ENCODE assay signal across 14 cellular contexts in genomic region chr6:1285589-1286340, GRCh38. TPM values are rescaled to one million over a fixed set of nuclear protein-coding genes. Genes with fewer than 3 reads are reported as not detected.
DNase-seq lines count a peak whose midpoint lies in the region; ATAC-seq and TF ChIP-seq lines count a peak whose summit lies in the region.
"Had no signal": no experiment of that assay in that cellular context is flagged by ENCODE, and none has a peak within 500 bp of the region (broad histone marks: within the 10 kb centered on the region; RNA-seq: fewer than 3 reads in every experiment).

No MANE protein-coding gene starts in this region.

- H3K79me2 ChIP-seq in mammary epithelial cell (ENCODE audit: insufficient read depth, low read length): no peaks in the 10 kb centered on the region

- CTCF ChIA-PET in mammary epithelial cell (lab: Charles Lee; ENCODE audit: low non-redundant PET): no interaction called here

- TF ChIP-seq RAD21 in liver (IDR thresholded peaks at IDR 0.05): peak; percentile 33 to 38

- dilution Hi-C loops in mammary epithelial cell (cut with HindIII; ENCODE audit: low sequenced_read_pairs): no loop called here

- H4K20me1 ChIP-seq in BLaER1 treated with 17β-estradiol and CSF1 and Interleukin-3, amounts not matched to agents 10 nM and 100 nM: no peaks in the 10 kb centered on the region
- no peaks in the 10 kb centered on the region for H4K20me1 ChIP-seq in mammary epithelial cell (ENCODE audit: insufficient read depth, low read length)

- intact Hi-C loops in mammary epithelial cell (cut with micrococcal nuclease): loop anchor here (2.0 to 5.0 kb wide), 3 partner anchors 42 to 993 kb away; partner anchors contain the start of gene DUSP22
- intact Hi-C loops in activated CD4-positive, alpha-beta T cell treated with anti-CD3 and anti-CD28 coated beads, Interleukin-2, amount 10 ng/mL, durations not matched to agents 24 days and 14 days (cut with micrococcal nuclease): no loop called here

- peaks cover 34 to 40% of the 10 kb centered on the region in 2 donors for H3K27me3 Mint-ChIP-seq in natural killer cell treated with Interleukin-12 subunit alpha and Interleukin-12 subunit beta and Interleukin-15 and Interleukin-18, amount 100 ng/mL, for 72 hours
- H3K27me3 Mint-ChIP-seq in activated CD4-positive, alpha-beta T cell treated with anti-CD3 and anti-CD28 coated beads, Interleukin-2, amount 10 ng/mL, durations not matched to agents 24 days and 14 days: peaks cover 17% of the 10 kb centered on the region

- H3K9me3 ChIP-seq in BLaER1 treated with 17β-estradiol and CSF1 and Interleukin-3, amounts not matched to agents 10 nM and 100 nM (replicated peaks in 1 of 11): peaks cover 0 to 8% (median 0%) of the 10 kb centered on the region in 11 experiments; a peak in 1 of 22 replicates
- no peaks in the 10 kb centered on the region for H3K9me3 ChIP-seq in mammary epithelial cell (replicated peaks; ENCODE audit: insufficient read depth, low read length)
- no peaks in the 10 kb centered on the region for H3K9me3 ChIP-seq in liver (ENCODE audit: control insufficient read depth in 4 of 4, low read length in 3 of 4)
- H3K9me3 ChIP-seq: lower lobe of right lung, tibial nerve had no signal

- no peak overlapping the region for H3K4me3 ChIP-seq in BLaER1 treated with 17β-estradiol and CSF1 and Interleukin-3, amounts not matched to agents 10 nM and 100 nM
- no peak overlapping the region for H3K4me3 ChIP-seq in mammary epithelial cell (replicated peaks in 1 of 3; ENCODE audit: insufficient read depth in 1 of 3, low read depth in 2 of 3, low read length in 3 of 3)
- no peak overlapping the region for H3K4me3 ChIP-seq in liver (ENCODE audit: low read depth in 1 of 3, low read length in 3 of 3)
- H3K4me3 ChIP-seq: cardiac muscle cell, lower lobe of right lung, tibial nerve had no signal

- DNase-seq in Kasumi-1 (lab: John Stamatoyannopoulos, UW) (peak; percentile 34 to 45), mammary epithelial cell (peak; percentile 38), D341Med (ENCODE audit: low spot score) (no peak)
- no peak for DNase-seq in natural killer cell treated with Interleukin-12 subunit alpha and Interleukin-12 subunit beta and Interleukin-15 and Interleukin-18, amount 100 ng/mL, for 72 hours (ENCODE audit: low spot score)
- no peak for DNase-seq in activated CD4-positive, alpha-beta T cell treated with anti-CD3 and anti-CD28 coated beads, Interleukin-2, amount 10 ng/mL, durations not matched to agents 24 days and 14 days
- DNase-seq: DMS 273 treated with DMSO at 0.1 percent for 48 hours, lower lobe of right lung, NCI-H2081 treated with DMSO at 0.1 percent for 48 hours had no signal

- H3K4me1 Mint-ChIP-seq in natural killer cell treated with Interleukin-12 subunit alpha and Interleukin-12 subunit beta and Interleukin-15 and Interleukin-18, amount 100 ng/mL, for 72 hours (ENCODE audit: low read depth in 2 of 2): peaks cover 0 to 4% of the 10 kb centered on the region in 2 donors
- H3K4me1 Mint-ChIP-seq in activated CD4-positive, alpha-beta T cell treated with anti-CD3 and anti-CD28 coated beads, Interleukin-2, amount 10 ng/mL, durations not matched to agents 24 days and 14 days: no peaks in the 10 kb centered on the region

- no peaks in the 10 kb centered on the region for H3K36me3 ChIP-seq in BLaER1 treated with 17β-estradiol and CSF1 and Interleukin-3, amounts not matched to agents 10 nM and 100 nM
- H3K36me3 ChIP-seq in mammary epithelial cell (ENCODE audit: insufficient read depth, low read length): no peaks in the 10 kb centered on the region
- H3K36me3 ChIP-seq in liver (ENCODE audit: control insufficient read depth in 4 of 4, insufficient read depth in 3 of 4, low read depth in 1 of 4, low read length in 3 of 4): no peaks in the 10 kb centered on the region
- H3K36me3 ChIP-seq: cardiac muscle cell, lower lobe of right lung, tibial nerve had no signal

- no TSS peak for BruUV-seq in mammary epithelial cell (replicated peaks; lab: Mats Ljungman, UMichigan)

- H3K9me3 Mint-ChIP-seq in natural killer cell treated with Interleukin-12 subunit alpha and Interleukin-12 subunit beta and Interleukin-15 and Interleukin-18, amount 100 ng/mL, for 72 hours: no peaks in the 10 kb centered on the region
- no peaks in the 10 kb centered on the region for H3K9me3 Mint-ChIP-seq in activated CD4-positive, alpha-beta T cell treated with anti-CD3 and anti-CD28 coated beads, Interleukin-2, amount 10 ng/mL, durations not matched to agents 24 days and 14 days

- H3K4me1 ChIP-seq in BLaER1 treated with 17β-estradiol and CSF1 and Interleukin-3, amounts not matched to agents 10 nM and 100 nM: peaks cover 0 to 67% (median 12%) of the 10 kb centered on the region in 10 experiments; a peak in 10 of 20 replicates
- H3K4me1 ChIP-seq in mammary epithelial cell (ENCODE audit: insufficient read depth, low read length): peaks cover 30% of the 10 kb centered on the region
- no peaks in the 10 kb centered on the region for H3K4me1 ChIP-seq in liver (ENCODE audit: control insufficient read depth in 4 of 4, insufficient read depth in 4 of 4, low read length in 3 of 4)
- H3K4me1 ChIP-seq: tibial nerve had no signal

- H3K27me3 ChIP-seq in BLaER1 treated with 17β-estradiol and CSF1 and Interleukin-3, amounts not matched to agents 10 nM and 100 nM: no peaks in the 10 kb centered on the region
- H3K27me3 ChIP-seq in mammary epithelial cell (ENCODE audit: insufficient read depth, low read length) (no peaks in the 10 kb centered on the region), liver (ENCODE audit: control insufficient read depth in 4 of 4, insufficient read depth in 4 of 4, low read length in 3 of 4) (no peaks in the 10 kb centered on the region)

- peak overlapping the region in 6 of 11 experiments; percentile 34 to 85 (median 78); a peak in 10 of 22 replicates for H3K27ac ChIP-seq in BLaER1 treated with 17β-estradiol and CSF1 and Interleukin-3, amounts not matched to agents 10 nM and 100 nM
- H3K27ac ChIP-seq in mammary epithelial cell (ENCODE audit: insufficient read depth, low read depth, low read length): peak overlapping the region; percentile 90
- no peak overlapping the region for H3K27ac ChIP-seq in liver (ENCODE audit: low read depth in 1 of 2, low read length in 2 of 2)
- H3K27ac ChIP-seq: cardiac muscle cell, tibial nerve had no signal

- H3K4me3 Mint-ChIP-seq in natural killer cell treated with Interleukin-12 subunit alpha and Interleukin-12 subunit beta and Interleukin-15 and Interleukin-18, amount 100 ng/mL, for 72 hours: no peak overlapping the region
- no peak overlapping the region for H3K4me3 Mint-ChIP-seq in activated CD4-positive, alpha-beta T cell treated with anti-CD3 and anti-CD28 coated beads, Interleukin-2, amount 10 ng/mL, durations not matched to agents 24 days and 14 days

- peak overlapping the region; percentile 34 for H2AFZ ChIP-seq in mammary epithelial cell (ENCODE audit: low read depth, low read length)

- no peak overlapping the region for H3K27ac Mint-ChIP-seq in natural killer cell treated with Interleukin-12 subunit alpha and Interleukin-12 subunit beta and Interleukin-15 and Interleukin-18, amount 100 ng/mL, for 72 hours
- no peak overlapping the region for H3K27ac Mint-ChIP-seq in activated CD4-positive, alpha-beta T cell treated with anti-CD3 and anti-CD28 coated beads, Interleukin-2, amount 10 ng/mL, durations not matched to agents 24 days and 14 days

- no peak for ATAC-seq in natural killer cell treated with Interleukin-12 subunit alpha and Interleukin-12 subunit beta and Interleukin-15 and Interleukin-18, amount 100 ng/mL, for 72 hours
- ATAC-seq in GM21360 (IDR thresholded peaks at IDR 0.05; ENCODE audit: unreplicated experiment): no peak
- ATAC-seq: lower lobe of right lung had no signal

- in situ Hi-C loops in mammary epithelial cell (cut with MboI; ENCODE audit: low sequenced_read_pairs in 2 of 2): no loop called here

- H3K36me3 Mint-ChIP-seq in natural killer cell treated with Interleukin-12 subunit alpha and Interleukin-12 subunit beta and Interleukin-15 and Interleukin-18, amount 100 ng/mL, for 72 hours: no peaks in the 10 kb centered on the region
- no peaks in the 10 kb centered on the region for H3K36me3 Mint-ChIP-seq in activated CD4-positive, alpha-beta T cell treated with anti-CD3 and anti-CD28 coated beads, Interleukin-2, amount 10 ng/mL, durations not matched to agents 24 days and 14 days (ENCODE audit: low read depth)

- 72% methylated on average over 9 of the region's 9 CpGs for WGBS in mammary epithelial cell (ENCODE audit: low coverage, missing lambda C conversion rate)
- WGBS in liver: 58% methylated on average over 9 of the region's 9 CpGs

- no peak for TF ChIP-seq CTCF in mammary epithelial cell (conservative IDR thresholded peaks at IDR 0.05 in 1 of 2, IDR thresholded peaks at IDR 0.05 in 1 of 2; ENCODE audit: extremely low read depth in 1 of 2, insufficient read depth in 1 of 2, low read depth in 1 of 2, low read length in 2 of 2)
- no peak for TF ChIP-seq CTCF in liver (IDR thresholded peaks at IDR 0.05; ENCODE audit: low read depth, low read length, missing input control)

- H3K9ac ChIP-seq in BLaER1 treated with 17β-estradiol and CSF1 and Interleukin-3, amounts not matched to agents 10 nM and 100 nM: peak overlapping the region in 1 of 11 experiments; percentile 61; a peak in 2 of 22 replicates
- H3K9ac ChIP-seq in mammary epithelial cell (ENCODE audit: insufficient read depth, low read length): no peak overlapping the region
- H3K9ac ChIP-seq in liver (ENCODE audit: low read depth in 1 of 2, low read length in 2 of 2): no peak overlapping the region

- peak overlapping the region in 5 of 11 experiments; percentile 39 to 83 (median 67); a peak in 9 of 22 replicates for H3K4me2 ChIP-seq in BLaER1 treated with 17β-estradiol and CSF1 and Interleukin-3, amounts not matched to agents 10 nM and 100 nM
- no peak overlapping the region for H3K4me2 ChIP-seq in mammary epithelial cell (ENCODE audit: insufficient read depth, low read depth, low read length)

TF ChIP-seq in liver, 16 proteins besides CTCF, POLR2A, EP300 and RAD21 (continues in another document):
- TF ChIP-seq, protein P1, sequence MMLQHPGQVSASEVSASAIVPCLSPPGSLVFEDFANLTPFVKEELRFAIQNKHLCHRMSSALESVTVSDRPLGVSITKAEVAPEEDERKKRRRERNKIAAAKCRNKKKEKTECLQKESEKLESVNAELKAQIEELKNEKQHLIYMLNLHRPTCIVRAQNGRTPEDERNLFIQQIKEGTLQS (IDR thresholded peaks at IDR 0.05): no peak
- no peak for TF ChIP-seq SP1 (IDR thresholded peaks at IDR 0.05)
- no peak for TF ChIP-seq EGR1 (IDR thresholded peaks at IDR 0.05; ENCODE audit: low read depth in 2 of 2)
- TF ChIP-seq NR2F2 (IDR thresholded peaks at IDR 0.05): no peak
- TF ChIP-seq FOXA1 (IDR thresholded peaks at IDR 0.05): no peak

RNA-seq across cellular contexts. Expression of gene FOXQ1, which starts 26.1 kb away (rescaled TPM):
- total RNA-seq in mammary epithelial cell (under 1 TPM in 1 of 2 donors, not detected in 1; 0.92 TPM), liver (1 to 10 TPM in 1 of 2 donors, not detected in 1; 1.1 TPM)
- polyA plus RNA-seq in mammary epithelial cell (3.4 TPM), liver (under 1 TPM in 1 of 2 donors, not detected in 1; 0.28 TPM)
- 1.8 TPM for polyA minus RNA-seq in mammary epithelial cell
- total RNA-seq in natural killer cell treated with Interleukin-12 subunit alpha and Interleukin-12 subunit beta and Interleukin-15 and Interleukin-18, amount 100 ng/mL, for 72 hours: not detected
- total RNA-seq in activated CD4-positive, alpha-beta T cell treated with anti-CD3 and anti-CD28 coated beads, Interleukin-2, amount 10 ng/mL, durations not matched to agents 24 days and 14 days: not detected in 2 replicates
- total RNA-seq: cardiac muscle cell, pulmonary artery endothelial cell had no signal
- polyA plus RNA-seq: cardiac muscle cell had no signal

Comparison
In these comparisons a context has a peak if more than half of its experiments do, and no peak if none do; other contexts are left out.
1. H3K27ac ChIP-seq: peak in BLaER1 treated with 17β-estradiol and CSF1 and Interleukin-3, amounts not matched to agents 10 nM and 100 nM (6 of 11) and mammary epithelial cell (single experiment); none in liver (0 of 2).
2. DNase-seq: peak in Kasumi-1 (2 of 2) and mammary epithelial cell (single experiment); none in natural killer cell treated with Interleukin-12 subunit alpha and Interleukin-12 subunit beta and Interleukin-15 and Interleukin-18, amount 100 ng/mL, for 72 hours (single experiment), activated CD4-positive, alpha-beta T cell treated with anti-CD3 and anti-CD28 coated beads, Interleukin-2, amount 10 ng/mL, durations not matched to agents 24 days and 14 days (single experiment) and D341Med (single experiment).